In the genomic region with DNA sequence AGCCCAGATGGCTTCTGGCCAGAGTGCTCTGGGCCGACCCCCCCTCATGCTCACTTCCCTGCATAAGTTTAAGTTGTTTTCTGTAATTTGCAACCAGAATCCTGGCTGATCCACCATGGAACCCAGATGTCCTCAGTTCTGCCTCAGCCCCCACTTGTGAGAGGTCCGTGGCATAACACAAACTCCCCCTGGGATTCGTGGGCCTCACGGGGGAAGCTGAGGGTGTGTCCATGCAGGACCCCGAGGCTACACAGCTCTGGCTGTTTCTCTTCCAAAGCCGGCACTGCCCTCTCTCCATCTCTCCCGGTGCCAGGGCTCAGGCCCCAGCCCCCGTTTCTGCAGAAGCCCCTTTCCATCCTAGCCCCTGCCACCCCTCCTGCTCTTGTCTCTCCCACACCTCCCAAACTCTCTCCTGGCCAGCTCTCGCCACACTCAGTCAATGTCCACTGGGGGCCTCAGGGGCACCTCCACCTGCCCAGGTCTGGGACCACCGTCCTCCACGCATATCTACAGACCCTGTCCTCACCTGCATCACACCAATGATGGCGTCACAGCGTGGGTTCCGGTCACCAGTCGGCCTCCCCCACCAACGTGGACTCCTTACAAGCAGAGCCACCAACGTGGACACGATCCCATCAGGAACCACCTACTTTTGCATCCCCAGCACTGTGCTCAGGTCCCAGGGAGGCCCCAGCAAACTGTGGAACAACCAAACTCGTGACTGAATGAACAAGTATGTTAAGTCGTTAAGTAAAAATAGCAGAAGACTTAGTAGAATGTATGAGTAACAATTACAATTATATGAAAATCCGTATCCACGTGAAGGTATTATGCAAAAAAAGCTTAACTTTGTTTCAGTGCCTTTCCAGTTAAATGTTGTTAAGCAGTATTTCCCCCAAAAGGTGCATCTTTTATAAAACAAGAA, we compare ENCODE assay signal across 13 cellular contexts. TPM values are rescaled to one million over a fixed set of nuclear protein-coding genes. Genes with fewer than 3 reads are reported as not detected.
DNase-seq lines count a peak whose midpoint lies in the region; ATAC-seq, FAIRE-seq and TF ChIP-seq lines count a peak whose summit lies in the region.
"Had no signal": no experiment of that assay in that cellular context is flagged by ENCODE, and none has a peak within 500 bp of the region (broad histone marks: within the 10 kb centered on the region; RNA-seq: fewer than 3 reads in every experiment).

No MANE protein-coding gene starts in this region.

- peak; percentile 50 for DNase-seq in astrocyte of the hippocampus (ENCODE audit: low read depth, low spot score)
- peak; percentile 2 for DNase-seq in hepatocyte (ENCODE audit: low spot score)
- DNase-seq in retinal pigment epithelial cell (ENCODE audit: low read depth): peak; percentile 84
- no peak for DNase-seq in urothelium cell line (ENCODE audit: low spot score)
- DNase-seq in activated effector memory CD4-positive, alpha-beta T cell treated with anti-CD3 and anti-CD28 coated beads, Interleukin-2, amount 50 U/mL, for 16 hours: no peak
- DNase-seq in GM19238 (ENCODE audit: insufficient read length, low spot score): no peak
- DNase-seq: C1 segment of cervical spinal cord; mesendoderm; NCI-H2171 treated with DMSO at 0.1 percent for 48 hours; stimulated activated CD8-positive, alpha-beta memory T cell treated with anti-CD3 and anti-CD28 coated beads, Interleukin-4, amount 100 ng/mL, for 48 hours had no signal

- no peaks in the 10 kb centered on the region for H3K9me2 ChIP-seq in hepatocyte (replicated peaks; ENCODE audit: insufficient read depth)

- H3K79me2 ChIP-seq in hepatocyte: peaks cover 80% of the 10 kb centered on the region

- 0 out of 2 replicates have a peak overlapping the region, but pooled peaks have one; percentile 9 for H3K27ac ChIP-seq in BLaER1
- H3K27ac ChIP-seq in hepatocyte: peak overlapping the region; percentile 97

- no peak overlapping the region for H2AFZ ChIP-seq in hepatocyte

- H3K4me3 ChIP-seq in BLaER1 (no peak overlapping the region), hepatocyte (no peak overlapping the region), retinal pigment epithelial cell (ENCODE audit: low read length) (peak overlapping the region; percentile 55)

- H3K9ac ChIP-seq in BLaER1: no peak overlapping the region

- H3K9me3 ChIP-seq in BLaER1: peaks cover 3% of the 10 kb centered on the region; the same call in 1 of the 2 replicates
- no peaks in the 10 kb centered on the region for H3K9me3 ChIP-seq in hepatocyte (ENCODE audit: low read depth)

- H3K4me1 ChIP-seq in BLaER1: peaks cover 39% of the 10 kb centered on the region
- H3K4me1 ChIP-seq in hepatocyte (ENCODE audit: insufficient read depth): peaks cover 26% of the 10 kb centered on the region

- no peaks in the 10 kb centered on the region for H3K27me3 ChIP-seq in BLaER1
- no peaks in the 10 kb centered on the region for H3K27me3 ChIP-seq in hepatocyte

- ATAC-seq in GM21737 (IDR thresholded peaks at IDR 0.05; ENCODE audit: unreplicated experiment): no peak
- ATAC-seq: HCT116 had no signal

- FAIRE-seq in urothelium cell line (lab: Jason Lieb, UNC): no peak

- H3K36me3 ChIP-seq in BLaER1 (0 out of 2 replicates have a peak, but pooled peaks cover 6% of the 10 kb centered on the region), hepatocyte (replicated peaks; ENCODE audit: insufficient read depth, low read depth) (no peaks in the 10 kb centered on the region)

- peak overlapping the region; percentile 48 for H3K4me2 ChIP-seq in BLaER1
- H3K4me2 ChIP-seq in hepatocyte: peak overlapping the region; percentile 67

- H4K20me1 ChIP-seq in BLaER1 (peaks cover 96% of the 10 kb centered on the region), hepatocyte (ENCODE audit: insufficient read depth, poor library complexity, severe bottlenecking) (peaks cover 56% of the 10 kb centered on the region)

- 79% methylated on average over 22 of the region's 22 CpGs for WGBS in hepatocyte (ENCODE audit: low lambda C conversion rate, missing lambda C conversion rate)

- TF ChIP-seq CTCF in hepatocyte (IDR thresholded peaks at IDR 0.05; ENCODE audit: poor library complexity) (no peak), retinal pigment epithelial cell (conservative IDR thresholded peaks at IDR 0.05; ENCODE audit: low read depth, low read length) (no peak)

RNA-seq across cellular contexts. Expression of a gene that starts 38.5 kb away (rescaled TPM):
- total RNA-seq in hepatocyte: 9.9 and 12.8 TPM in 2 replicates
- polyA plus RNA-seq in hepatocyte: 11.1 and 13.2 TPM in 2 replicates

Comparison
In these comparisons a context has a peak if more than half of its experiments do, and no peak if none do; other contexts are left out.
1. DNase-seq: peak in astrocyte of the hippocampus (single experiment), hepatocyte (single experiment) and retinal pigment epithelial cell (single experiment); none in urothelium cell line (single experiment), activated effector memory CD4-positive, alpha-beta T cell treated with anti-CD3 and anti-CD28 coated beads, Interleukin-2, amount 50 U/mL, for 16 hours (single experiment) and GM19238 (single experiment).